ENCODE assay signal across 22 cellular contexts in genomic region chr2:128384446-128384845, GRCh38.
DNase-seq lines count a peak whose midpoint lies in the region; ATAC-seq and TF ChIP-seq lines count a peak whose summit lies in the region.
"Had no signal": no experiment of that assay in that cellular context is flagged by ENCODE, and none has a peak within 500 bp of the region (broad histone marks: within the 10 kb centered on the region; RNA-seq: fewer than 3 reads in every experiment).

No MANE protein-coding gene starts in this region.

- H3K27me3 Mint-ChIP-seq in activated naive CD4-positive, alpha-beta T cell treated with anti-CD3 and anti-CD28 coated beads, Interleukin-2, amount 10 ng/mL, durations not matched to agents 7 days and 5 days, result peaks cover 14% of the 10 kb centered on the region
- no peaks in the 10 kb centered on the region for H3K27me3 Mint-ChIP-seq in chondrocyte (ENCODE audit: low read depth)

- ATAC-seq in stimulated activated effector memory CD8-positive, alpha-beta T cell treated with anti-CD3 and anti-CD28 coated beads, Interleukin-12 subunit alpha, Interleukin-12 subunit beta, amount 100 ng/mL, for 72 hours, result no peak

- no peaks in the 10 kb centered on the region for H3K9me3 Mint-ChIP-seq in activated naive CD4-positive, alpha-beta T cell treated with anti-CD3 and anti-CD28 coated beads, Interleukin-2, amount 10 ng/mL, durations not matched to agents 7 days and 5 days
- no peaks in the 10 kb centered on the region for H3K9me3 Mint-ChIP-seq in chondrocyte (ENCODE audit: low read depth)
- no peaks in the 10 kb centered on the region for H3K9me3 Mint-ChIP-seq in stimulated activated effector memory CD8-positive, alpha-beta T cell treated with anti-CD3 and anti-CD28 coated beads, Interleukin-12 subunit alpha, Interleukin-12 subunit beta, amount 100 ng/mL, for 72 hours
- H3K9me3 Mint-ChIP-seq: CD8-positive, alpha-beta memory T cell had no signal

- H3K4me1 Mint-ChIP-seq in activated naive CD4-positive, alpha-beta T cell treated with anti-CD3 and anti-CD28 coated beads, Interleukin-2, amount 10 ng/mL, durations not matched to agents 7 days and 5 days, result no peaks in the 10 kb centered on the region
- H3K4me1 Mint-ChIP-seq in chondrocyte (ENCODE audit: low read depth), result peaks cover 24% of the 10 kb centered on the region
- H3K4me1 Mint-ChIP-seq in stimulated activated effector memory CD8-positive, alpha-beta T cell treated with anti-CD3 and anti-CD28 coated beads, Interleukin-12 subunit alpha, Interleukin-12 subunit beta, amount 100 ng/mL, for 72 hours, result peaks cover 20% of the 10 kb centered on the region

- no peaks in the 10 kb centered on the region for H3K36me3 Mint-ChIP-seq in activated naive CD4-positive, alpha-beta T cell treated with anti-CD3 and anti-CD28 coated beads, Interleukin-2, amount 10 ng/mL, durations not matched to agents 7 days and 5 days
- H3K36me3 Mint-ChIP-seq in chondrocyte (ENCODE audit: low read depth), result no peaks in the 10 kb centered on the region
- no peaks in the 10 kb centered on the region for H3K36me3 Mint-ChIP-seq in stimulated activated effector memory CD8-positive, alpha-beta T cell treated with anti-CD3 and anti-CD28 coated beads, Interleukin-12 subunit alpha, Interleukin-12 subunit beta, amount 100 ng/mL, for 72 hours
- H3K36me3 Mint-ChIP-seq: CD8-positive, alpha-beta memory T cell had no signal

- no peak overlapping the region for H3K27ac Mint-ChIP-seq in activated naive CD4-positive, alpha-beta T cell treated with anti-CD3 and anti-CD28 coated beads, Interleukin-2, amount 10 ng/mL, durations not matched to agents 7 days and 5 days
- no peak overlapping the region for H3K27ac Mint-ChIP-seq in chondrocyte (ENCODE audit: unreplicated experiment)
- H3K27ac Mint-ChIP-seq in stimulated activated effector memory CD8-positive, alpha-beta T cell treated with anti-CD3 and anti-CD28 coated beads, Interleukin-12 subunit alpha, Interleukin-12 subunit beta, amount 100 ng/mL, for 72 hours, result peak overlapping the region; percentile 49

- CTCF ChIA-PET in activated naive CD4-positive, alpha-beta T cell treated with anti-CD3 and anti-CD28 coated beads, Interleukin-2, amount 10 ng/mL, durations not matched to agents 7 days and 5 days (lab: Charles Lee), result no interaction called here

- no peak for TF ChIP-seq CTCF in chondrocyte (IDR thresholded peaks at IDR 0.05)
- no peak for TF ChIP-seq CTCF in GM10266 (IDR thresholded peaks at IDR 0.05; ENCODE audit: control insufficient read depth, insufficient read depth, low read depth, missing control alignments)

- peak; percentile 5 for DNase-seq in activated naive CD4-positive, alpha-beta T cell treated with anti-CD3 and anti-CD28 coated beads, Interleukin-2, amount 50 U/mL, for 16 hours
- no peak for DNase-seq in activated naive CD4-positive, alpha-beta T cell treated with anti-CD3 and anti-CD28 coated beads, Interleukin-2, amount 10 ng/mL, durations not matched to agents 7 days and 5 days
- peak; percentile 59 for DNase-seq in chondrocyte (ENCODE audit: low spot score)
- peak; percentile 62 for DNase-seq in mesenteric fat pad (ENCODE audit: low spot score)
- no peak for DNase-seq in stimulated activated effector memory CD8-positive, alpha-beta T cell treated with anti-CD3 and anti-CD28 coated beads, Interleukin-12 subunit alpha, Interleukin-12 subunit beta, amount 100 ng/mL, for 72 hours (ENCODE audit: low spot score in 2 of 2)
- DNase-seq in NCI-H146 treated with DMSO at 0.1 percent for 48 hours (lab: John Stamatoyannopoulos, UW; ENCODE audit: unreplicated experiment), result no peak
- no peak for DNase-seq in GM10266 (ENCODE audit: extremely low spot score)
- DNase-seq: 8988T, C1 segment of cervical spinal cord, EL, GF-D8, IMR-90, NCI-H1092 treated with DMSO at 0.1 percent for 48 hours, NCI-H146, NCI-H2029 treated with DMSO at 0.1 percent for 48 hours, NCI-H226, NCI-H510A treated with DMSO at 0.1 percent for 48 hours, NCI-H748 treated with DMSO at 0.1 percent for 48 hours, PC-9, RPMI8226, SHP77 treated with DMSO at 0.1 percent for 48 hours had no signal

- H3K4me3 Mint-ChIP-seq in activated naive CD4-positive, alpha-beta T cell treated with anti-CD3 and anti-CD28 coated beads, Interleukin-2, amount 10 ng/mL, durations not matched to agents 7 days and 5 days, result no peak overlapping the region
- H3K4me3 Mint-ChIP-seq in chondrocyte (ENCODE audit: unreplicated experiment), result no peak overlapping the region
- no peak overlapping the region for H3K4me3 Mint-ChIP-seq in stimulated activated effector memory CD8-positive, alpha-beta T cell treated with anti-CD3 and anti-CD28 coated beads, Interleukin-12 subunit alpha, Interleukin-12 subunit beta, amount 100 ng/mL, for 72 hours
- H3K4me3 Mint-ChIP-seq: CD8-positive, alpha-beta memory T cell had no signal

Comparison
In these comparisons a context has a peak if more than half of its experiments do, and no peak if none do; other contexts are left out.
1. DNase-seq: peak in activated naive CD4-positive, alpha-beta T cell treated with anti-CD3 and anti-CD28 coated beads, Interleukin-2, amount 50 U/mL, for 16 hours (single experiment), chondrocyte (single experiment) and mesenteric fat pad (single experiment); none in activated naive CD4-positive, alpha-beta T cell treated with anti-CD3 and anti-CD28 coated beads, Interleukin-2, amount 10 ng/mL, durations not matched to agents 7 days and 5 days (single experiment), stimulated activated effector memory CD8-positive, alpha-beta T cell treated with anti-CD3 and anti-CD28 coated beads, Interleukin-12 subunit alpha, Interleukin-12 subunit beta, amount 100 ng/mL, for 72 hours (0 of 2), NCI-H146 treated with DMSO at 0.1 percent for 48 hours (single experiment) and GM10266 (single experiment).